ENCODE assay signal across 19 cellular contexts in genomic region chr11:94141511-94142307, GRCh38. TPM values are rescaled to one million over a fixed set of nuclear protein-coding genes. Genes with fewer than 3 reads are reported as not detected.
A peak's percentile ranks its signal among the peaks of the same experiment; 100 is the strongest.
DNase-seq lines count a peak whose midpoint lies in the region; ATAC-seq, FAIRE-seq and TF ChIP-seq lines count a peak whose summit lies in the region.
"Had no signal": no experiment of that assay in that cellular context is flagged by ENCODE, and none has a peak within 500 bp of the region (broad histone marks: within the 10 kb centered on the region; RNA-seq: fewer than 3 reads in every experiment).

No MANE protein-coding gene starts in this region.

- H3K27ac ChIP-seq in angular gyrus (ENCODE audit: low read depth, low read length): peak overlapping the region; percentile 63
- H3K27ac ChIP-seq in HepG2 (ENCODE audit: extremely low read length, insufficient read depth, low read length): no peak overlapping the region
- H3K27ac ChIP-seq: 22Rv1, ovary had no signal

- H3K4me3 Mint-ChIP-seq in stimulated activated effector memory CD8-positive, alpha-beta T cell treated with anti-CD3 and anti-CD28 coated beads, Interleukin-12 subunit alpha, Interleukin-12 subunit beta, amount 100 ng/mL, for 72 hours: no peak overlapping the region
- no peak overlapping the region for H3K4me3 Mint-ChIP-seq in T-helper 17 cell
- H3K4me3 Mint-ChIP-seq: activated T-cell treated with anti-CD3 and anti-CD28 coated beads, Interleukin-2, amount 50 U/mL, for 24 hours; brain had no signal

- no peaks in the 10 kb centered on the region for H3K27me3 Mint-ChIP-seq in T-helper 17 cell
- H3K27me3 Mint-ChIP-seq: activated T-cell treated with anti-CD3 and anti-CD28 coated beads, Interleukin-2, amount 50 U/mL, for 24 hours; brain had no signal

- peaks cover 1% of the 10 kb centered on the region for H3K9me3 Mint-ChIP-seq in stimulated activated effector memory CD8-positive, alpha-beta T cell treated with anti-CD3 and anti-CD28 coated beads, Interleukin-12 subunit alpha, Interleukin-12 subunit beta, amount 100 ng/mL, for 72 hours
- H3K9me3 Mint-ChIP-seq: activated naive CD4-positive, alpha-beta T cell treated with anti-CD3 and anti-CD28 coated beads, Interleukin-2, amount 50 U/mL, for 72 hours; activated T-cell treated with anti-CD3 and anti-CD28 coated beads, Interleukin-2, amount 50 U/mL, for 24 hours had no signal

- H3K4me3 ChIP-seq in HepG2 (replicated peaks in 1 of 3; ENCODE audit: insufficient read depth in 1 of 3, low read depth in 2 of 3, low read length in 3 of 3): no peak overlapping the region
- H3K4me3 ChIP-seq: ovary had no signal

- H4K20me1 ChIP-seq in HepG2 (ENCODE audit: insufficient read depth, low read length): peaks cover 16% of the 10 kb centered on the region

- DNase-seq in NCI-H82 (lab: John Stamatoyannopoulos, UW): peak; percentile 14
- no peak for DNase-seq in NCI-H82 treated with DMSO at 0.1 percent for 48 hours (lab: John Stamatoyannopoulos, UW; ENCODE audit: unreplicated experiment)
- DNase-seq in HepG2 (ENCODE audit: low spot score): no peak
- no peak for DNase-seq in stimulated activated effector memory CD8-positive, alpha-beta T cell treated with anti-CD3 and anti-CD28 coated beads, Interleukin-12 subunit alpha, Interleukin-12 subunit beta, amount 100 ng/mL, for 72 hours (ENCODE audit: low spot score in 2 of 2)
- no peak for DNase-seq in GM13976 (ENCODE audit: low spot score)
- DNase-seq in NCI-H748 treated with DMSO at 0.1 percent for 48 hours (lab: John Stamatoyannopoulos, UW): no peak
- no peak for DNase-seq in T-helper 17 cell
- DNase-seq: activated T-cell treated with anti-CD3 and anti-CD28 coated beads, Interleukin-2, amount 50 U/mL, for 24 hours; C1 segment of cervical spinal cord; H7; kidney glomerular epithelial cell; NCI-H1436; ovary; SW 1271 had no signal

- H3K9me3 ChIP-seq in HepG2 (ENCODE audit: low read length) (no peaks in the 10 kb centered on the region), T-helper 17 cell (ENCODE audit: control insufficient read depth, low read length, poor library complexity, severe bottlenecking) (no peaks in the 10 kb centered on the region)
- H3K9me3 ChIP-seq: ovary had no signal

- no peak for TF ChIP-seq RAD21 in HepG2 (CRISPR knock-in tag; IDR thresholded peaks at IDR 0.05)

- WGBS in HepG2 (ENCODE audit: low lambda C conversion rate): 100% methylated on average over 7 of the region's 12 CpGs

- FAIRE-seq in HepG2 (lab: Jason Lieb, UNC): no peak
- FAIRE-seq: RCC 7860 had no signal

- no peak overlapping the region for H3K4me2 ChIP-seq in HepG2 (ENCODE audit: low read depth, low read length)

- intact Hi-C loops in HepG2 (cut with micrococcal nuclease; ENCODE audit: unreplicated experiment): no loop called here

- H3K27ac Mint-ChIP-seq in stimulated activated effector memory CD8-positive, alpha-beta T cell treated with anti-CD3 and anti-CD28 coated beads, Interleukin-12 subunit alpha, Interleukin-12 subunit beta, amount 100 ng/mL, for 72 hours: peak overlapping the region; percentile 1
- no peak overlapping the region for H3K27ac Mint-ChIP-seq in T-helper 17 cell
- H3K27ac Mint-ChIP-seq: activated naive CD4-positive, alpha-beta T cell treated with anti-CD3 and anti-CD28 coated beads, Interleukin-2, amount 50 U/mL, for 72 hours; activated T-cell treated with anti-CD3 and anti-CD28 coated beads, Interleukin-2, amount 50 U/mL, for 24 hours had no signal

- peaks cover 74% of the 10 kb centered on the region for H3K4me1 Mint-ChIP-seq in stimulated activated effector memory CD8-positive, alpha-beta T cell treated with anti-CD3 and anti-CD28 coated beads, Interleukin-12 subunit alpha, Interleukin-12 subunit beta, amount 100 ng/mL, for 72 hours
- H3K4me1 Mint-ChIP-seq in T-helper 17 cell: peaks cover 50% of the 10 kb centered on the region

- no peak overlapping the region for H3K9ac ChIP-seq in HepG2 (ENCODE audit: insufficient read depth, low read depth, low read length)

- POLR2A ChIA-PET in HepG2 (lab: Yijun Ruan, JAX): interaction anchor here (3.1 kb wide), 1 partner anchor 13 kb away, joined by 10 read pairs; the partner anchor contains the start of gene PANX1

- ATAC-seq in HepG2: peak; percentile 57; the same call in 2 of the 3 replicates
- no peak for ATAC-seq in stimulated activated effector memory CD8-positive, alpha-beta T cell treated with anti-CD3 and anti-CD28 coated beads, Interleukin-12 subunit alpha, Interleukin-12 subunit beta, amount 100 ng/mL, for 72 hours
- ATAC-seq in T-helper 17 cell: no peak

- BruUV-seq in HepG2 (replicated peaks; lab: Mats Ljungman, UMichigan): no TSS peak

- H2AFZ ChIP-seq in HepG2 (ENCODE audit: low read length): no peak overlapping the region

- no peaks in the 10 kb centered on the region; a peak in 1 of 5 replicates for H3K36me3 ChIP-seq in HepG2 (replicated peaks in 1 of 2; ENCODE audit: control insufficient read depth in 1 of 2, insufficient read depth in 2 of 2, low read length in 2 of 2)
- H3K36me3 ChIP-seq: ovary had no signal

- peaks cover 58% of the 10 kb centered on the region for H3K4me1 ChIP-seq in HepG2 (ENCODE audit: insufficient read depth, low read length)

- TF ChIP-seq CTCF in HepG2 (CRISPR knock-in tag; IDR thresholded peaks at IDR 0.05) (no peak), GM13976 (IDR thresholded peaks at IDR 0.05; ENCODE audit: borderline replicate concordance, control extremely low read depth, extremely low read depth, insufficient read depth, missing control alignments) (no peak)

- TF ChIP-seq EP300 in HepG2 (IDR thresholded peaks at IDR 0.05; ENCODE audit: low read depth in 2 of 2, low read length in 2 of 2) (no peak), HepG2 (CRISPR knock-in tag; IDR thresholded peaks at IDR 0.05; ENCODE audit: borderline replicate concordance) (no peak)

- H3K79me2 ChIP-seq in HepG2 (ENCODE audit: insufficient read depth, low read length): peaks cover 57% of the 10 kb centered on the region

- TF ChIP-seq POLR2A in HepG2 (IDR thresholded peaks at IDR 0.05; ENCODE audit: insufficient read depth in 1 of 2, low read depth in 2 of 2, low read length in 2 of 2): no peak

- H3K27me3 ChIP-seq in HepG2 (ENCODE audit: control insufficient read depth in 1 of 2, insufficient read depth in 2 of 2, low read length in 2 of 2): no peaks in the 10 kb centered on the region
- H3K27me3 ChIP-seq: ovary had no signal

- in situ Hi-C loops in HepG2 (cut with HindIII; ENCODE audit: extremely low pct_ligation_motif_present, low pct_unique_long_range_greater_than_20kb) (no loop called here), GM13976 (cut with MboI; ENCODE audit: low sequenced_read_pairs, unreplicated experiment) (no loop called here)

- no peaks in the 10 kb centered on the region for H3K36me3 Mint-ChIP-seq in stimulated activated effector memory CD8-positive, alpha-beta T cell treated with anti-CD3 and anti-CD28 coated beads, Interleukin-12 subunit alpha, Interleukin-12 subunit beta, amount 100 ng/mL, for 72 hours
- H3K36me3 Mint-ChIP-seq in T-helper 17 cell (ENCODE audit: low read depth): peaks cover 4% of the 10 kb centered on the region

- CTCF ChIA-PET in HepG2 (lab: Yijun Ruan, JAX; ENCODE audit: low intra/inter-chr PET ratio, low total read pairs): no interaction called here

TF ChIP-seq in HepG2, 621 proteins besides CTCF, POLR2A, EP300 and RAD21 (continues in another document):
- TF ChIP-seq ZNF205 (CRISPR knock-in tag; IDR thresholded peaks at IDR 0.05) (no peak), PRMT3 (CRISPR knock-in tag; IDR thresholded peaks at IDR 0.05; ENCODE audit: borderline replicate concordance, low read depth) (no peak), CREM (IDR thresholded peaks at IDR 0.05) (no peak), CREM (CRISPR knock-in tag; IDR thresholded peaks at IDR 0.05) (no peak), EZH2 (conservative IDR thresholded peaks at IDR 0.05; ENCODE audit: low read depth, low read length) (no peak), ZNF432 (CRISPR knock-in tag; IDR thresholded peaks at IDR 0.05; ENCODE audit: borderline replicate concordance) (no peak), SP2 (CRISPR knock-in tag; IDR thresholded peaks at IDR 0.05) (no peak), ZMYM3 (CRISPR knock-in tag; IDR thresholded peaks at IDR 0.05) (no peak)
- TF ChIP-seq, protein P1, sequence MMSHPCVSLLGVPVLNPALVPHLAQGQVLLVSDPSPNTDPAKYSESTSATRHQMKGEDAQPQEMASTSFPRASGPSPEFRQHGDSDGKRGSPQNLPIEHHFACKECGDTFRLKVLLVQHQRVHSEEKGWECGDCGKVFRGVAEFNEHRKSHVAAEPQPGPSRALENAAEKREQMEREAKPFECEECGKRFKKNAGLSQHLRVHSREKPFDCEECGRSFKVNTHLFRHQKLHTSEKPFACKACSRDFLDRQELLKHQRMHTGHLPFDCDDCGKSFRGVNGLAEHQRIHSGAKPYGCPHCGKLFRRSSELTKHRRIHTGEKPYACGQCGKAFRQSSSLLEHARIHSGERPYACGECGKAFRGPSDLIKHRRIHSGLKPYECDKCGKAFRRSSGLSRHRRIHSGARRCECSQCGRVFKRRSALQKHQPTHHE (CRISPR knock-in tag; IDR thresholded peaks at IDR 0.05; ENCODE audit: borderline replicate concordance): no peak

RNA-seq across cellular contexts. Expression of gene PANX1, which starts 13.1 kb away (rescaled TPM):
- total RNA-seq in HepG2 (2016; rRNA removed; fragmentation: Illumina TruSeq; extraction: Trizol) (21.7 and 24.8 TPM in 2 replicates), T-helper 17 cell (10 to 100 TPM in 1 of 2 donors, 1 to 10 TPM in 1; 7.1 to 19.8 TPM)
- 2.7 and 3.0 TPM in 2 replicates for total RNA-seq in HepG2 (2016; cell fraction: cytosol; rRNA removed; fragmentation: Illumina TruSeq; extraction: Trizol; ENCODE audit: low read depth)
- total RNA-seq in HepG2 (2016; cell fraction: insoluble cytoplasmic fraction; rRNA removed; fragmentation: Illumina TruSeq; extraction: Trizol): 21.2 and 23.9 TPM in 2 replicates
- 10.3 and 10.9 TPM in 2 replicates for total RNA-seq in HepG2 (2016; cell fraction: membrane; rRNA removed; fragmentation: Illumina TruSeq; extraction: Trizol)
- 24.8 and 25.7 TPM in 2 replicates for total RNA-seq in HepG2 (2016; cell fraction: nucleus; rRNA removed; fragmentation: Illumina TruSeq; extraction: Trizol)
- polyA plus RNA-seq in HepG2 (2011; rRNA removed): 8.3 and 8.5 TPM in 2 replicates
- 5.7 and 7.5 TPM in 2 replicates for polyA plus RNA-seq in HepG2 (2011; cell fraction: cytosol; rRNA removed)
- polyA plus RNA-seq in HepG2 (2011; cell fraction: nucleus; rRNA removed): 3.6 and 4.1 TPM in 2 replicates
- 8.2 and 10.6 TPM in 2 replicates for polyA plus RNA-seq in HepG2 (2012)
- polyA plus RNA-seq in HepG2 (2016; cell fraction: cytosol; fragmentation: Illumina TruSeq; extraction: Trizol; ENCODE audit: low read depth): 2.0 and 2.5 TPM in 2 replicates
- 10.6 and 12.0 TPM in 2 replicates for polyA plus RNA-seq in HepG2 (2016; cell fraction: insoluble cytoplasmic fraction; fragmentation: Illumina TruSeq; extraction: Trizol; ENCODE audit: low read depth)
- polyA plus RNA-seq in HepG2 (2016; cell fraction: membrane; fragmentation: Illumina TruSeq; extraction: Trizol; ENCODE audit: low read depth): 4.3 and 5.2 TPM in 2 replicates
- polyA plus RNA-seq in HepG2 (2016; cell fraction: nucleus; fragmentation: Illumina TruSeq; extraction: Trizol; ENCODE audit: insufficient read depth, low read depth): 14.9 and 18.1 TPM in 2 replicates
- polyA minus RNA-seq in HepG2 (2011; rRNA and poly(A)+ RNA removed; ENCODE audit: low replicate concordance): 29.4 and 35.6 TPM in 2 replicates
- 12.7 and 17.0 TPM in 2 replicates for polyA minus RNA-seq in HepG2 (2011; cell fraction: cytosol; rRNA and poly(A)+ RNA removed)
- polyA minus RNA-seq in HepG2 (2011; cell fraction: nucleus; rRNA and poly(A)+ RNA removed): 22.4 and 25.7 TPM in 2 replicates
